ENCODE assay signal across 7 cellular contexts in genomic region chr3:177402533-177402932, GRCh38.
"Had no signal": no experiment of that assay in that cellular context is flagged by ENCODE, and none has a peak within 500 bp of the region (broad histone marks: within the 10 kb centered on the region; RNA-seq: fewer than 3 reads in every experiment).

No MANE protein-coding gene starts in this region.

- ATAC-seq: HepG2 had no signal

- H3K4me3 Mint-ChIP-seq: H9, IgD-negative memory B cell had no signal

- H3K27ac ChIP-seq: HL-60 had no signal

- H3K4me1 Mint-ChIP-seq: IgD-negative memory B cell had no signal

- DNase-seq: GOT3, H9, HCEC 1CT, KBM-7 had no signal

- H3K9me3 Mint-ChIP-seq: H9 had no signal

- H3K27me3 Mint-ChIP-seq: IgD-negative memory B cell had no signal

- H3K27ac Mint-ChIP-seq: H9, IgD-negative memory B cell had no signal
